11 cellular contexts compared by ENCODE assay signal in genomic region chr11:116707250-116707649, GRCh38.
DNase-seq lines count a peak whose midpoint lies in the region; ATAC-seq and TF ChIP-seq lines count a peak whose summit lies in the region.
"Had no signal": no experiment of that assay in that cellular context is flagged by ENCODE, and none has a peak within 500 bp of the region (broad histone marks: within the 10 kb centered on the region; RNA-seq: fewer than 3 reads in every experiment).

No MANE protein-coding gene starts in this region.

- H3K4me3 ChIP-seq in esophagus squamous epithelium: peak overlapping the region; percentile 4 to 50 (median 15)
- H3K4me3 ChIP-seq in gastrocnemius medialis: peak overlapping the region in 3 of 4 donors; percentile 17 to 20 (median 19)

- peaks cover 0 to 97% (median 0%) of the 10 kb centered on the region in 4 donors for H3K27me3 ChIP-seq in esophagus squamous epithelium
- H3K27me3 ChIP-seq in gastrocnemius medialis: peaks cover 0 to 9% (median 0%) of the 10 kb centered on the region in 3 donors

- H3K27ac ChIP-seq in esophagus squamous epithelium: peak overlapping the region in 1 of 4 donors; percentile 36
- no peak overlapping the region for H3K27ac ChIP-seq in gastrocnemius medialis
- H3K27ac ChIP-seq: KMS-11 had no signal

- no peaks in the 10 kb centered on the region for H3K36me3 ChIP-seq in esophagus squamous epithelium
- no peaks in the 10 kb centered on the region for H3K36me3 ChIP-seq in gastrocnemius medialis

- intact Hi-C loops in esophagus squamous epithelium (cut with DNase I) (no loop called here), gastrocnemius medialis (cut with DNase I; ENCODE audit: low total_unique reads) (no loop called here)

- peaks cover 3 to 12% (median 4%) of the 10 kb centered on the region in 3 donors for H3K4me1 ChIP-seq in esophagus squamous epithelium
- H3K4me1 ChIP-seq in gastrocnemius medialis: no peaks in the 10 kb centered on the region

- in situ Hi-C loops in gastrocnemius medialis (cut with MboI; ENCODE audit: low sequenced_read_pairs in 4 of 4): no loop called here

- H3K9me3 ChIP-seq in esophagus squamous epithelium: no peaks in the 10 kb centered on the region
- no peaks in the 10 kb centered on the region for H3K9me3 ChIP-seq in gastrocnemius medialis

- peak in 1 of 2 donors; percentile 41 for ATAC-seq in gastrocnemius medialis

- no peak for TF ChIP-seq CTCF in esophagus squamous epithelium (IDR thresholded peaks at IDR 0.05)
- TF ChIP-seq CTCF in gastrocnemius medialis (IDR thresholded peaks at IDR 0.05 in 4 of 5, conservative IDR thresholded peaks at IDR 0.05 in 1 of 5): no peak

- no CpG with 5 or more reads among the region's 33 CpGs for WGBS in esophagus squamous epithelium, 2 donors

- DNase-seq in NCI-H1436 (lab: John Stamatoyannopoulos, UW) (peak; percentile 67), NCI-H1436 treated with DMSO at 0.1 percent for 48 hours (lab: John Stamatoyannopoulos, UW) (no peak), NCI-H748 treated with DMSO at 0.1 percent for 48 hours (lab: John Stamatoyannopoulos, UW) (peak; percentile 25), esophagus squamous epithelium (lab: John Stamatoyannopoulos, UW) (no peak), gastrocnemius medialis (no peak), AG08396 (ENCODE audit: low spot score) (no peak), foreskin melanocyte (no peak), T-helper 1 cell (no peak)
- DNase-seq: mesenchymal stem cell, T-helper 2 cell had no signal

- no peak for TF ChIP-seq POLR2A in esophagus squamous epithelium (IDR thresholded peaks at IDR 0.05)
- TF ChIP-seq POLR2A in gastrocnemius medialis (IDR thresholded peaks at IDR 0.05): no peak

Comparison
In these comparisons a context has a peak if more than half of its experiments do, and no peak if none do; other contexts are left out.
1. DNase-seq: peak in NCI-H1436 (single experiment) and NCI-H748 treated with DMSO at 0.1 percent for 48 hours (single experiment); none in NCI-H1436 treated with DMSO at 0.1 percent for 48 hours (single experiment), esophagus squamous epithelium (single experiment), gastrocnemius medialis (0 of 2), AG08396 (single experiment), foreskin melanocyte (single experiment) and T-helper 1 cell (0 of 5).